ENCODE assay signal across 10 cellular contexts in the genomic region with DNA sequence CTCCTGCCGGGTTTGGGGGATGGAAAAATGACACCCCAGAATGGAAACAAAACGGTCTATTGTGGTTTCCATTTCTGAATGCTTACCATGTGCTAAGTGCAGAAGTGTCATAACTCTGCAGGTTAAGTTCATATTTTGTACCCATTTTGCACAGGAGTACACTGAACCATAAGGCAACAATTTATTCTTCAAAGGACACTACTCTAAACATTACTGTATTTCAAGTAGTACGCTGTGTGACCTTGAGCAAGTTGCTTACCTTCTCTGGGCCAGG. TPM values are rescaled to one million over a fixed set of nuclear protein-coding genes. Genes with fewer than 3 reads are reported as not detected.
DNase-seq lines count a peak whose midpoint lies in the region; ATAC-seq, FAIRE-seq and TF ChIP-seq lines count a peak whose summit lies in the region.
"Had no signal": no experiment of that assay in that cellular context is flagged by ENCODE, and none has a peak within 500 bp of the region (broad histone marks: within the 10 kb centered on the region; RNA-seq: fewer than 3 reads in every experiment).

No MANE protein-coding gene starts in this region.

- dilution Hi-C loops in keratinocyte (cut with MboI; ENCODE audit: extremely low pct_ligation_motif_present, low sequenced_read_pairs) = no loop called here

- H3K9me3 ChIP-seq in HEK293 (ENCODE audit: control insufficient read depth, insufficient read depth, low read depth, low read length) (no peaks in the 10 kb centered on the region), K562 (replicated peaks; ENCODE audit: control insufficient read depth, insufficient read depth, low read depth, low read length) (no peaks in the 10 kb centered on the region), keratinocyte (ENCODE audit: control insufficient read depth, low read depth, low read length) (no peaks in the 10 kb centered on the region)

- H2AFZ ChIP-seq in K562 (ENCODE audit: low read depth, low read length) (peak overlapping the region; percentile 80), keratinocyte (ENCODE audit: control insufficient read depth, low read length) (no peak overlapping the region)

- DNase-seq in K562 (ENCODE audit: extremely low read depth in 1 of 4, low spot score in 3 of 4) = no peak
- no peak for DNase-seq in keratinocyte (ENCODE audit: low read depth, low spot score)
- no peak for DNase-seq in effector CD4-positive, alpha-beta T cell
- no peak for DNase-seq in dermis blood vessel endothelial cell
- DNase-seq in HUDEP-2 (lab: John Stamatoyannopoulos, UW; ENCODE audit: unreplicated experiment in 76 of 76) = no peak
- DNase-seq in NOMO-1 treated with DMSO at 0.1 percent for 48 hours (lab: John Stamatoyannopoulos, UW; ENCODE audit: unreplicated experiment) = no peak
- DNase-seq: NCI-H446 treated with DMSO at 0.1 percent for 48 hours had no signal

- H3K9ac ChIP-seq in K562 (ENCODE audit: insufficient read depth in 1 of 2, low read depth in 2 of 2, low read length in 2 of 2) = peak overlapping the region; percentile 36 to 85; a peak in 1 of 4 replicates
- H3K9ac ChIP-seq in keratinocyte (ENCODE audit: control insufficient read depth, extremely low read depth, insufficient read depth, low read length) = no peak overlapping the region

- H3K27me3 ChIP-seq in K562 (ENCODE audit: control insufficient read depth in 2 of 2, insufficient read depth in 2 of 2, low read length in 2 of 2) (no peaks in the 10 kb centered on the region), keratinocyte (ENCODE audit: control insufficient read depth, extremely low read depth, insufficient read depth, low read length) (no peaks in the 10 kb centered on the region)

- 63% methylated on average over 3 of the region's 3 CpGs for WGBS in K562 (ENCODE audit: insufficient coverage, low coverage, missing lambda C conversion rate)

- FAIRE-seq in K562 (lab: Jason Lieb, UNC) (peak; percentile 51), keratinocyte (lab: Jason Lieb, UNC) (no peak)

- H3K27ac ChIP-seq in HEK293 (ENCODE audit: extremely low read depth, low read depth, low read length) (no peak overlapping the region), K562 (ENCODE audit: extremely low read depth, low read depth, low read length) (peak overlapping the region; percentile 47; the same call in 2 of the 3 replicates), keratinocyte (ENCODE audit: control insufficient read depth, insufficient read depth, low read length) (peak overlapping the region; percentile 42), skin epidermis (peak overlapping the region in 20 of 21 experiments; percentile 17 to 87 (median 71))

- no peak for ATAC-seq in K562

- H4K20me1 ChIP-seq in K562 (replicated peaks; ENCODE audit: control insufficient read depth, insufficient read depth, low read length) (no peaks in the 10 kb centered on the region), keratinocyte (ENCODE audit: control insufficient read depth, extremely low read depth, insufficient read depth, low read length) (no peaks in the 10 kb centered on the region)

- POLR2A ChIA-PET in HEK293 (lab: Yijun Ruan, JAX) = interaction anchor here (2.2 kb wide), 1 partner anchor 9 kb away, joined by 19 read pairs; a partner anchor contains a TSS
- POLR2A ChIA-PET in K562 (lab: Yijun Ruan, JAX) = interaction anchor here (2.4 kb wide), 1 partner anchor 10 kb away, joined by 17 read pairs; a partner anchor contains a TSS

- in situ Hi-C loops in K562 (cut with MboI) = loop anchor here (25.0 kb wide), 1 partner anchor 1042 kb away; no protein-coding TSS in a partner anchor

- no peaks in the 10 kb centered on the region for H3K4me1 ChIP-seq in HEK293 (ENCODE audit: control insufficient read depth, insufficient read depth, low read length)
- H3K4me1 ChIP-seq in K562 (replicated peaks in 1 of 2; ENCODE audit: control insufficient read depth in 2 of 2, insufficient read depth in 2 of 2, low read length in 2 of 2) = peaks cover 28 to 35% of the 10 kb centered on the region in 2 experiments
- peaks cover 29% of the 10 kb centered on the region for H3K4me1 ChIP-seq in keratinocyte (ENCODE audit: control insufficient read depth, extremely low read depth, insufficient read depth, low read length)

- CTCF ChIA-PET in HEK293 (lab: Yijun Ruan, JAX) = interaction anchor here (0.6 to 1.7 kb wide), 5 partner anchors 11 to 33 kb away, joined by 3 to 10 read pairs (median 4); no protein-coding TSS in a partner anchor
- CTCF ChIA-PET in K562 (lab: Yijun Ruan, JAX; ENCODE audit: low intra/inter-chr PET ratio) = interaction anchor here (0.5 kb wide), 1 partner anchor 113 kb away, joined by 3 read pairs; no protein-coding TSS in a partner anchor

- no peak for TF ChIP-seq RAD21 in K562 (CRISPR knock-in tag; conservative IDR thresholded peaks at IDR 0.05 in 1 of 2, IDR thresholded peaks at IDR 0.05 in 1 of 2)

- H3K4me3 ChIP-seq in HEK293 (ENCODE audit: low read depth, low read length) (no peak overlapping the region), K562 (no peak overlapping the region), keratinocyte (ENCODE audit: control insufficient read depth in 2 of 3, extremely low read depth in 1 of 3, insufficient read depth in 2 of 3, low read depth in 1 of 3, low read length in 3 of 3) (no peak overlapping the region), skin epidermis (no peak overlapping the region)

- intact Hi-C loops in K562 (cut with micrococcal nuclease) = no loop called here

- TF ChIP-seq CTCF in HEK293 (tag by site-specific recombination; IDR thresholded peaks at IDR 0.05) (no peak), K562 (IDR thresholded peaks at IDR 0.05 in 2 of 3, conservative IDR thresholded peaks at IDR 0.05 in 1 of 3; ENCODE audit: insufficient read depth in 2 of 3, low read depth in 1 of 3, low read length in 3 of 3) (no peak), keratinocyte (optimal IDR thresholded peaks at IDR 0.05 in 1 of 3, IDR thresholded peaks at IDR 0.05 in 1 of 3, conservative IDR thresholded peaks at IDR 0.05 in 1 of 3; ENCODE audit: extremely low read depth in 1 of 3, insufficient read depth in 2 of 3, low read length in 3 of 3) (no peak)

- H3K4me2 ChIP-seq in K562 (ENCODE audit: insufficient read depth, low read length) (no peak overlapping the region), keratinocyte (ENCODE audit: control insufficient read depth, extremely low read depth, insufficient read depth, low read depth, low read length) (peak overlapping the region; percentile 59)

- TF ChIP-seq EP300 in K562 (IDR thresholded peaks at IDR 0.05; ENCODE audit: low read length) = no peak

- BruUV-seq in K562 (replicated peaks; lab: Mats Ljungman, UMichigan) = no TSS peak

- H3K79me2 ChIP-seq in K562 (ENCODE audit: control insufficient read depth, insufficient read depth, low read length) (no peaks in the 10 kb centered on the region; the same call in 2 of the 3 replicates), keratinocyte (ENCODE audit: control insufficient read depth, insufficient read depth, low read length) (no peaks in the 10 kb centered on the region)

- TF ChIP-seq POLR2A in K562 (conservative IDR thresholded peaks at IDR 0.05) = no peak

- H3K36me3 ChIP-seq in HEK293 (ENCODE audit: control insufficient read depth in 2 of 2, insufficient read depth in 1 of 2, low read length in 2 of 2) (no peaks in the 10 kb centered on the region), K562 (ENCODE audit: control insufficient read depth, insufficient read depth, low read length) (no peaks in the 10 kb centered on the region), keratinocyte (ENCODE audit: control insufficient read depth in 2 of 2, extremely low read depth in 1 of 2, insufficient read depth in 2 of 2, low read length in 2 of 2) (no peaks in the 10 kb centered on the region)

- no peaks in the 10 kb centered on the region for H3K9me1 ChIP-seq in K562 (ENCODE audit: control insufficient read depth, insufficient read depth, low read length)
- H3K9me1 ChIP-seq in keratinocyte (ENCODE audit: control insufficient read depth, extremely low read depth, insufficient read depth, low read length) = peaks cover 2% of the 10 kb centered on the region

RNA-seq across cellular contexts. Expression of a gene that starts 9.8 kb away (rescaled TPM):
- 71.5 and 250 TPM in 2 replicates for total RNA-seq in K562 (2011; cell fraction: chromatin; rRNA removed; ENCODE audit: low replicate concordance)
- 362 and 403 TPM in 2 replicates for total RNA-seq in K562 (2011; cell fraction: nucleolus; rRNA removed)
- total RNA-seq in K562 (2011; cell fraction: nucleoplasm; rRNA removed) = 143 and 176 TPM in 2 replicates
- 358 and 410 TPM in 2 replicates for total RNA-seq in K562 (2014; rRNA removed)
- 40.1 and 40.5 TPM in 2 replicates for total RNA-seq in K562 (2014; rRNA removed; fragmentation: Illumina TruSeq; extraction: Trizol)
- total RNA-seq in K562 (2015; rRNA removed; fragmentation: Illumina TruSeq; extraction: Trizol) = 65.0 and 66.8 TPM in 2 replicates
- 160 and 167 TPM in 2 replicates for total RNA-seq in K562 (2021)
- polyA plus RNA-seq in K562 (2011; rRNA removed) = 75.8 and 119 TPM in 2 replicates
- 230 and 856 TPM in 2 replicates for polyA plus RNA-seq in K562 (2011; cell fraction: cytosol; rRNA removed)
- 232 and 726 TPM in 2 replicates for polyA plus RNA-seq in K562 (2011; cell fraction: nucleus; rRNA removed)
- polyA plus RNA-seq in K562 (2012) = 82.5 and 140 TPM in 2 replicates
- 20.8 and 50.8 TPM in 2 replicates for polyA plus RNA-seq in K562 (2014; fragmentation: Illumina TruSeq; extraction: Trizol)
- polyA plus RNA-seq in K562 (2014; fragmentation: Nextera tagmentation; extraction: Ambion mirVana) = 1 to 10 TPM; 1.4 to 4.4 TPM
- 298 and 319 TPM in 2 replicates for polyA plus RNA-seq in K562 (2014; rRNA removed)
- polyA minus RNA-seq in K562 (2011; rRNA and poly(A)+ RNA removed) = 14.9 and 32.5 TPM in 2 replicates
- polyA minus RNA-seq in K562 (2011; cell fraction: cytosol; rRNA and poly(A)+ RNA removed) = 90.2 and 138 TPM in 2 replicates
- 183 and 246 TPM in 2 replicates for polyA minus RNA-seq in K562 (2011; cell fraction: nucleus; rRNA and poly(A)+ RNA removed)
- 24.4 to 40.8 TPM (median 33.0 TPM) in 3 replicates for polyA plus RNA-seq in keratinocyte
- 34.7 TPM for polyA plus RNA-seq in keratinocyte (2011; ENCODE audit: low read depth)
- 10.6 and 31.2 TPM in 2 replicates for polyA plus RNA-seq in keratinocyte (2011; cell fraction: cytosol; rRNA removed)
- polyA plus RNA-seq in keratinocyte (2011; cell fraction: nucleus; rRNA removed) = 42.7 and 42.9 TPM in 2 replicates
- polyA plus RNA-seq in keratinocyte (2012; ENCODE audit: low replicate concordance) = 28.1 and 65.4 TPM in 2 replicates
- polyA minus RNA-seq in keratinocyte = 8.9 to 12.6 TPM (median 9.4 TPM) in 3 replicates
- 68.7 TPM for polyA minus RNA-seq in keratinocyte (2011; cell fraction: cytosol; rRNA and poly(A)+ RNA removed)
- polyA minus RNA-seq in keratinocyte (2011; cell fraction: nucleus; rRNA and poly(A)+ RNA removed) = 23.6 and 35.0 TPM in 2 replicates
- total RNA-seq in dermis blood vessel endothelial cell = 768 and 1,287 TPM in 2 replicates

RNA-seq across cellular contexts. Expression of a gene that starts 42.4 kb away (rescaled TPM):
- total RNA-seq in K562 (2011; cell fraction: chromatin; rRNA removed; ENCODE audit: low replicate concordance) = not detected in 2 replicates
- total RNA-seq in K562 (2011; cell fraction: nucleolus; rRNA removed) = not detected in 2 replicates
- total RNA-seq in K562 (2011; cell fraction: nucleoplasm; rRNA removed) = not detected in 2 replicates
- not detected in 2 replicates for total RNA-seq in K562 (2014; rRNA removed)
- not detected in 2 replicates for total RNA-seq in K562 (2014; rRNA removed; fragmentation: Illumina TruSeq; extraction: Trizol)
- not detected in 2 replicates for total RNA-seq in K562 (2015; rRNA removed; fragmentation: Illumina TruSeq; extraction: Trizol)
- total RNA-seq in K562 (2021) = not detected in 2 replicates
- polyA plus RNA-seq in K562 (2011; rRNA removed) = not detected in 2 replicates
- not detected in 2 replicates for polyA plus RNA-seq in K562 (2011; cell fraction: cytosol; rRNA removed)
- polyA plus RNA-seq in K562 (2011; cell fraction: nucleus; rRNA removed) = not detected in 2 replicates
- not detected in 2 replicates for polyA plus RNA-seq in K562 (2012)
- not detected in 2 replicates for polyA plus RNA-seq in K562 (2014; fragmentation: Illumina TruSeq; extraction: Trizol)
- not detected for polyA plus RNA-seq in K562 (2014; fragmentation: Nextera tagmentation; extraction: Ambion mirVana)
- not detected in 2 replicates for polyA plus RNA-seq in K562 (2014; rRNA removed)
- polyA minus RNA-seq in K562 (2011; rRNA and poly(A)+ RNA removed) = not detected in 2 replicates
- polyA minus RNA-seq in K562 (2011; cell fraction: cytosol; rRNA and poly(A)+ RNA removed) = not detected in 2 replicates
- polyA minus RNA-seq in K562 (2011; cell fraction: nucleus; rRNA and poly(A)+ RNA removed) = not detected in 2 replicates
- not detected in 3 replicates for polyA plus RNA-seq in keratinocyte
- polyA plus RNA-seq in keratinocyte (2011; ENCODE audit: low read depth) = not detected
- not detected in 2 replicates for polyA plus RNA-seq in keratinocyte (2011; cell fraction: cytosol; rRNA removed)
- polyA plus RNA-seq in keratinocyte (2011; cell fraction: nucleus; rRNA removed) = not detected in 2 replicates
- polyA plus RNA-seq in keratinocyte (2012; ENCODE audit: low replicate concordance) = not detected in 2 replicates
- not detected in 3 replicates for polyA minus RNA-seq in keratinocyte
- polyA minus RNA-seq in keratinocyte (2011; cell fraction: cytosol; rRNA and poly(A)+ RNA removed) = not detected
- not detected in 2 replicates for polyA minus RNA-seq in keratinocyte (2011; cell fraction: nucleus; rRNA and poly(A)+ RNA removed)
- total RNA-seq in dermis blood vessel endothelial cell = not detected in 2 replicates
- total RNA-seq: lung microvascular endothelial cell had no signal
